ENCODE assay signal across 25 cellular contexts in genomic region chr9:100856238-100856637, GRCh38.
DNase-seq lines count a peak whose midpoint lies in the region; ATAC-seq and TF ChIP-seq lines count a peak whose summit lies in the region.
"Had no signal": no experiment of that assay in that cellular context is flagged by ENCODE, and none has a peak within 500 bp of the region (broad histone marks: within the 10 kb centered on the region; RNA-seq: fewer than 3 reads in every experiment).

No MANE protein-coding gene starts in this region.

- peak; percentile 38 for DNase-seq in DMS 273 (lab: John Stamatoyannopoulos, UW; ENCODE audit: unreplicated experiment)
- DNase-seq in DMS 273 treated with DMSO at 0.1 percent for 48 hours (lab: John Stamatoyannopoulos, UW): no peak
- peak; percentile 49 for DNase-seq in NCI-H1105 (lab: John Stamatoyannopoulos, UW)
- peak; percentile 18 for DNase-seq in NCI-H774 (lab: John Stamatoyannopoulos, UW)
- peak; percentile 17 for DNase-seq in kidney glomerular epithelial cell (lab: John Stamatoyannopoulos, UW)
- DNase-seq in RWPE1 (ENCODE audit: low spot score): no peak
- DNase-seq in SJCRH30: no peak
- DNase-seq: activated CD8-positive, alpha-beta T cell treated with anti-CD3 and anti-CD28 coated beads for 36 hours; activated naive CD4-positive, alpha-beta T cell treated with anti-CD3 and anti-CD28 coated beads, Interleukin-2, amount 50 U/mL, for 16 hours; C1 segment of cervical spinal cord; Caco-2; cerebellar nuclear complex; esophagus squamous epithelium; foreskin keratinocyte; Kasumi-1; natural killer cell; NCI-H187; NCI-H524 treated with DMSO at 0.1 percent for 48 hours; occipital lobe; SHP77 treated with DMSO at 0.1 percent for 48 hours; stimulated activated CD4-positive, alpha-beta T cell treated with anti-CD3 and anti-CD28 coated beads, Interleukin-4, amount 100 ng/mL, for 4 hours; transverse colon had no signal

- TF ChIP-seq CTCF in RWPE1 (conservative IDR thresholded peaks at IDR 0.05; ENCODE audit: low read depth): no peak

- CTCF ChIA-PET in RWPE1 (lab: Yijun Ruan, JAX): no interaction called here

- POLR2A ChIA-PET in RWPE1 (lab: Yijun Ruan, JAX; ENCODE audit: low non-redundant PET): no interaction called here

- no peaks in the 10 kb centered on the region for H3K36me3 ChIP-seq in SJCRH30
- H3K36me3 ChIP-seq: esophagus squamous epithelium, transverse colon had no signal

- no peak overlapping the region for H3K27ac ChIP-seq in RWPE1
- H3K27ac ChIP-seq in SJCRH30: no peak overlapping the region
- H3K27ac ChIP-seq: 22Rv1, esophagus squamous epithelium, foreskin keratinocyte, transverse colon had no signal

- no peaks in the 10 kb centered on the region for H3K4me1 ChIP-seq in SJCRH30
- H3K4me1 ChIP-seq: Caco-2, esophagus squamous epithelium, foreskin keratinocyte, transverse colon had no signal

- H3K9me3 ChIP-seq in SJCRH30 (replicated peaks): no peaks in the 10 kb centered on the region
- H3K9me3 ChIP-seq: Caco-2 had no signal

- no peak overlapping the region for H3K4me3 ChIP-seq in SJCRH30
- H3K4me3 ChIP-seq: esophagus squamous epithelium, transverse colon had no signal

- ATAC-seq in HG02759 (IDR thresholded peaks at IDR 0.05; ENCODE audit: unreplicated experiment): no peak
- ATAC-seq: activated CD8-positive, alpha-beta T cell treated with anti-CD3 and anti-CD28 coated beads for 36 hours; activated T-helper 17 cell treated with anti-CD3 and anti-CD28 coated beads, Interleukin-2, amount 50 U/mL, for 72 hours; foreskin keratinocyte; natural killer cell had no signal

- no peaks in the 10 kb centered on the region for H3K27me3 ChIP-seq in SJCRH30
- H3K27me3 ChIP-seq: esophagus squamous epithelium, foreskin keratinocyte, transverse colon had no signal

Comparison
In these comparisons a context has a peak if more than half of its experiments do, and no peak if none do; other contexts are left out.
1. DNase-seq: peak in DMS 273 (single experiment), NCI-H1105 (single experiment), NCI-H774 (single experiment) and kidney glomerular epithelial cell (single experiment); none in DMS 273 treated with DMSO at 0.1 percent for 48 hours (single experiment), RWPE1 (single experiment) and SJCRH30 (0 of 2).